ENCODE assay signal across 12 cellular contexts in the genomic region with DNA sequence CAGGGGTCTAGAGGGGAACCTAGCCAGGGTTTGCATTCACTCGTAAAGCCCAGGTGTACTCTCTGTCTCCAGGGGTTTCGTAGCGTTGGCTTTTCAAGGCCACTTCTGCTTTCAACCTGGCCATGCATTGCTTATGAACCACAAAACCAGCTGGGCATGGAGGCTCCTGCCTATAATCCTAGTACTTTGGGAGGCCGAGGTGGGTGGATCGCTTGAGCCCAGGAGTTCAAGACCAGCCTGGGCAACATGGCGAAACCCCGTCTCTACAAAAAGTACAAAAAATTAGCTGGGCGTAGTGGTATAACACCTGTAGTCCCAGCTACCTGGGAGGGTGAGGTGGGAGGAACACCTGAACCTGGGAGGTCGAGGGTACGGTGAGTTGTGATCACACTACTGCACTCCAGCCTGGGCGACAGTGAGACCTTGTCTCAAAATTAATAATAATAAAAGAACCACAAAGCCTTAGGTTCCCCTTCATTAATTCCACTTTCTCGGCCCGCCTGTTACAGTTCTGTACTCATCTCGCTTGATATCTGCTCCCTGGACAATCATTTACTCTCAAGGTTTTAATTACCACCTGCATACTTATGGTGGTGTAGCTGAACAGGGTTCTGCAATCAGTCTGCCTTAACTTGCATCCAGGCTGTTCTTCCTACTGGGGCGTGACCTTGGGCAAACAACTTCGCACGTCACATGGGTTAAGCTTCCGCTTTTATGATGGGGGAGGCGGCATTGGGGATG. TPM values are rescaled to one million over a fixed set of nuclear protein-coding genes. Genes with fewer than 3 reads are reported as not detected.
DNase-seq lines count a peak whose midpoint lies in the region; ATAC-seq lines count a peak whose summit lies in the region.
"Had no signal": no experiment of that assay in that cellular context is flagged by ENCODE, and none has a peak within 500 bp of the region (broad histone marks: within the 10 kb centered on the region; RNA-seq: fewer than 3 reads in every experiment).

No MANE protein-coding gene starts in this region.

- H3K4me1 ChIP-seq in CD8-positive, alpha-beta memory T cell (ENCODE audit: insufficient read depth, low read length), result peaks cover 10% of the 10 kb centered on the region

- no peaks in the 10 kb centered on the region for H3K36me3 ChIP-seq in CD8-positive, alpha-beta memory T cell (ENCODE audit: insufficient read depth, low read length)
- no peaks in the 10 kb centered on the region; the same call in 1 of the 2 replicates for H3K36me3 ChIP-seq in H7 (replicated peaks; ENCODE audit: control insufficient read depth, insufficient read depth, low read length)

- H3K27ac ChIP-seq in CD8-positive, alpha-beta memory T cell (ENCODE audit: low read depth, low read length), result no peak overlapping the region

- H3K9me3 ChIP-seq in CD8-positive, alpha-beta memory T cell (ENCODE audit: low read length), result no peaks in the 10 kb centered on the region

- peaks cover 0 to 2% (median 1%) of the 10 kb centered on the region in 3 donors for H3K36me3 Mint-ChIP-seq in CD8-positive, alpha-beta memory T cell
- peaks cover 4% of the 10 kb centered on the region for H3K36me3 Mint-ChIP-seq in activated naive CD8-positive, alpha-beta T cell treated with anti-CD3 and anti-CD28 coated beads, Interleukin-2, amount 50 U/mL, for 24 hours (ENCODE audit: low read depth)

- DNase-seq in CD8-positive, alpha-beta memory T cell, result no peak
- no peak for DNase-seq in activated naive CD8-positive, alpha-beta T cell treated with anti-CD3 and anti-CD28 coated beads, Interleukin-2, amount 50 U/mL, for 24 hours
- no peak for DNase-seq in CD1c-positive myeloid dendritic cell (ENCODE audit: extremely low spot score)
- no peak for DNase-seq in NCI-H748 treated with DMSO at 0.1 percent for 48 hours (lab: John Stamatoyannopoulos, UW)
- DNase-seq in kidney glomerular epithelial cell (lab: John Stamatoyannopoulos, UW), result no peak
- no peak for DNase-seq in H7
- DNase-seq: activated effector memory CD4-positive, alpha-beta T cell treated with Interleukin-2 at 50 U/mL for 16 hours; CD8-positive, alpha-beta T cell; PC-3 had no signal

- peak overlapping the region in 5 of 8 donors; percentile 29 to 95 (median 38) for H3K27ac Mint-ChIP-seq in CD8-positive, alpha-beta memory T cell
- H3K27ac Mint-ChIP-seq in activated naive CD8-positive, alpha-beta T cell treated with anti-CD3 and anti-CD28 coated beads, Interleukin-2, amount 50 U/mL, for 24 hours, result peak overlapping the region; percentile 14

- no peaks in the 10 kb centered on the region for H3K27me3 Mint-ChIP-seq in CD8-positive, alpha-beta memory T cell
- H3K27me3 Mint-ChIP-seq in activated naive CD8-positive, alpha-beta T cell treated with anti-CD3 and anti-CD28 coated beads, Interleukin-2, amount 50 U/mL, for 24 hours, result no peaks in the 10 kb centered on the region

- ATAC-seq in GM19395 (IDR thresholded peaks at IDR 0.05; ENCODE audit: unreplicated experiment) (peak; percentile 75), HG03135 (IDR thresholded peaks at IDR 0.05; ENCODE audit: unreplicated experiment) (peak; percentile 68)
- ATAC-seq in activated naive CD8-positive, alpha-beta T cell treated with anti-CD3 and anti-CD28 coated beads, Interleukin-2, amount 50 U/mL, for 24 hours, result no peak
- ATAC-seq: CD8-positive, alpha-beta T cell; PC-3 had no signal

- no peak overlapping the region for H3K4me3 Mint-ChIP-seq in CD8-positive, alpha-beta memory T cell
- H3K4me3 Mint-ChIP-seq in activated naive CD8-positive, alpha-beta T cell treated with anti-CD3 and anti-CD28 coated beads, Interleukin-2, amount 50 U/mL, for 24 hours, result no peak overlapping the region

- H3K27me3 ChIP-seq in CD8-positive, alpha-beta memory T cell (ENCODE audit: insufficient read depth, low read length, poor library complexity, severe bottlenecking), result no peaks in the 10 kb centered on the region
- no peaks in the 10 kb centered on the region for H3K27me3 ChIP-seq in H7 (ENCODE audit: control insufficient read depth, insufficient read depth, low read length)

- CTCF ChIA-PET in CD8-positive, alpha-beta memory T cell (lab: Charles Lee), result interaction anchor here (0.7 to 4.1 kb wide), 4 partner anchors 12 to 46 kb away, joined by 3 to 14 read pairs (median 4); a partner anchor contains a TSS

- POLR2A ChIA-PET in CD8-positive, alpha-beta memory T cell (lab: Charles Lee), result no interaction called here

- no peaks in the 10 kb centered on the region for H3K9me3 Mint-ChIP-seq in CD8-positive, alpha-beta memory T cell
- no peaks in the 10 kb centered on the region for H3K9me3 Mint-ChIP-seq in activated naive CD8-positive, alpha-beta T cell treated with anti-CD3 and anti-CD28 coated beads, Interleukin-2, amount 50 U/mL, for 24 hours
- H3K9me3 Mint-ChIP-seq: CD8-positive, alpha-beta T cell had no signal

- peaks cover 15 to 21% (median 20%) of the 10 kb centered on the region in 3 donors for H3K4me1 Mint-ChIP-seq in CD8-positive, alpha-beta memory T cell
- peaks cover 19% of the 10 kb centered on the region for H3K4me1 Mint-ChIP-seq in activated naive CD8-positive, alpha-beta T cell treated with anti-CD3 and anti-CD28 coated beads, Interleukin-2, amount 50 U/mL, for 24 hours

- H3K4me3 ChIP-seq in CD8-positive, alpha-beta memory T cell (ENCODE audit: low read length), result no peak overlapping the region
- no peak overlapping the region for H3K4me3 ChIP-seq in H7 (ENCODE audit: insufficient read depth, low read depth, low read length)

RNA-seq across cellular contexts. Expression of a gene that starts 6.1 kb away (rescaled TPM):
- total RNA-seq in CD8-positive, alpha-beta memory T cell, result under 1 TPM; 0.09 to 0.13 TPM
- polyA plus RNA-seq in CD8-positive, alpha-beta memory T cell, result 0.49 TPM
- total RNA-seq in H7 (2014; rRNA removed; shearing (Covaris generic)), result 0.41 and 0.42 TPM in 2 replicates
- total RNA-seq: mononuclear cell had no signal

RNA-seq across cellular contexts. Expression of a gene that starts 22.7 kb away (rescaled TPM):
- total RNA-seq in CD8-positive, alpha-beta memory T cell, result 100 to 1,000 TPM; 148 to 157 TPM
- polyA plus RNA-seq in CD8-positive, alpha-beta memory T cell, result 262 TPM
- 33.8 and 40.6 TPM in 2 replicates for total RNA-seq in H7 (2014; rRNA removed; shearing (Covaris generic))

RNA-seq across cellular contexts. Expression of a gene that starts 45.6 kb away (rescaled TPM):
- 10 to 100 TPM; 53.9 to 54.0 TPM for total RNA-seq in CD8-positive, alpha-beta memory T cell
- polyA plus RNA-seq in CD8-positive, alpha-beta memory T cell, result 10.7 TPM
- total RNA-seq in H7 (2014; rRNA removed; shearing (Covaris generic)), result 56.6 and 79.9 TPM in 2 replicates
